In the genomic region with DNA sequence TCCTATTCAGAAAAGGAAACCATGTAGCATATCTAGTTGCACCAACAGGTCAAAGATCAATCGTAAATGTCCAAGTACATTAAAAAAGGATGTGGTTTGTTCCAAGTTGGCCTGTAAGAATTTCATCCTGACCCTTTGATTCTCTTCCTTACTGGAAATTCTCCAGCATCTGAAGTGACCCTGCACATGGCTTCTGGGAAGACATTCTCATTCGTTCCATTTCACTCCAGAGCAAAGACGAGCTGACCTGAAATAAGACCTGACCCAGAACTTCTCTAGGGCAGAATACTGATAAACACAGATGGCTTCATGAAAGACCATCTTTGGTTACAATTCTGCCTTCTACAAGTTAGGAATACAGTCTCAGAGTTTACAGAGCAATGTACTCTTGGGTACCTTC, we compare ENCODE assay signal across 1 cellular context.
TF ChIP-seq lines count a peak whose summit lies in the region.

No MANE protein-coding gene starts in this region.

TF ChIP-seq in GM23338, 12 proteins besides CTCF, POLR2A, EP300 and RAD21 (continued from another document):
- TF ChIP-seq ZNF114 (CRISPR knock-in tag; IDR thresholded peaks at IDR 0.05) = no peak
